10 cellular contexts compared by ENCODE assay signal in the genomic region with DNA sequence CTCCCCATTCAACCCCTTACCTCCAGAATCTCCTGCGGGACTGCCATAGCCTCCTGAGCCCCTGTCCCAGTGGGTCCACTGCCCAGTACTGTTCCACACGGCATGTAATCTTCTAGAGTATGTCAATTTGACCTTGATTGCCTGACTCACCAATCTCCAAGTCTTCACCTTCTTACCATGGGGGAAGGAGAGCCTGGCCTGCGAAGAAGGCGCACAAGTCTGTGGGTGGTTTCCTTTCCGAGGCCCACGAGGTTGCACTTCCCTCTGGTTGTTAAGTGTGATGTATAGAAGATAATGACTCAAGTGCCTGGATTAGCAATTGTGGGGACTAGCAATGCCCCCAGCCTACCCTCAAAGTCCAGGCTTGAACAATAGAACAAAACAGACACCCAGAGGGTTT. TPM values are rescaled to one million over a fixed set of nuclear protein-coding genes. Genes with fewer than 3 reads are reported as not detected.
DNase-seq lines count a peak whose midpoint lies in the region; ATAC-seq and TF ChIP-seq lines count a peak whose summit lies in the region.
"Had no signal": no experiment of that assay in that cellular context is flagged by ENCODE, and none has a peak within 500 bp of the region (broad histone marks: within the 10 kb centered on the region; RNA-seq: fewer than 3 reads in every experiment).

No MANE protein-coding gene starts in this region.

- H3K4me1 Mint-ChIP-seq in activated CD4-positive, alpha-beta memory T cell treated with anti-CD3 and anti-CD28 coated beads for 36 hours (ENCODE audit: low read depth) = peaks cover 8% of the 10 kb centered on the region
- peaks cover 9% of the 10 kb centered on the region for H3K4me1 Mint-ChIP-seq in activated CD4-positive, alpha-beta memory T cell treated with anti-CD3 and anti-CD28 coated beads, Interleukin-2, amount 10 ng/mL, durations not matched to agents 7 days and 5 days

- H2AFZ ChIP-seq in mammary epithelial cell (ENCODE audit: low read depth, low read length) = peak overlapping the region; percentile 95

- no peak overlapping the region for H3K27ac Mint-ChIP-seq in activated CD4-positive, alpha-beta memory T cell treated with anti-CD3 and anti-CD28 coated beads for 36 hours
- no peak overlapping the region for H3K27ac Mint-ChIP-seq in activated CD4-positive, alpha-beta memory T cell treated with anti-CD3 and anti-CD28 coated beads, Interleukin-2, amount 10 ng/mL, durations not matched to agents 7 days and 5 days

- TF ChIP-seq POLR2A in transverse colon (IDR thresholded peaks at IDR 0.05) = no peak

- dilution Hi-C loops in mammary epithelial cell (cut with HindIII; ENCODE audit: low sequenced_read_pairs) = no loop called here

- H3K36me3 ChIP-seq in mammary epithelial cell (ENCODE audit: insufficient read depth, low read length) (no peaks in the 10 kb centered on the region), transverse colon (no peaks in the 10 kb centered on the region)

- in situ Hi-C loops in mammary epithelial cell (cut with MboI; ENCODE audit: low sequenced_read_pairs in 2 of 2) = no loop called here
- in situ Hi-C loops in transverse colon (cut with MboI; ENCODE audit: low pct_ligation_motif_present in 1 of 4, low pct_unique_long_range_greater_than_20kb in 1 of 4, low sequenced_read_pairs in 3 of 4) = no loop called here

- WGBS in mammary epithelial cell (ENCODE audit: low coverage, missing lambda C conversion rate) = 75% methylated on average over 6 of the region's 6 CpGs
- WGBS in transverse colon (ENCODE audit: low coverage in 1 of 2), 2 donors = 78 to 100% methylated on average over 2 to 6 of the region's 6 CpGs

- H3K9me3 Mint-ChIP-seq in activated CD4-positive, alpha-beta memory T cell treated with anti-CD3 and anti-CD28 coated beads for 36 hours = no peaks in the 10 kb centered on the region
- no peaks in the 10 kb centered on the region for H3K9me3 Mint-ChIP-seq in activated CD4-positive, alpha-beta memory T cell treated with anti-CD3 and anti-CD28 coated beads, Interleukin-2, amount 10 ng/mL, durations not matched to agents 7 days and 5 days

- no peak overlapping the region for H3K9ac ChIP-seq in mammary epithelial cell (ENCODE audit: insufficient read depth, low read length)

- H3K4me3 ChIP-seq in mammary epithelial cell (replicated peaks in 1 of 3; ENCODE audit: insufficient read depth in 1 of 3, low read depth in 2 of 3, low read length in 3 of 3) (no peak overlapping the region), transverse colon (no peak overlapping the region)

- H3K36me3 Mint-ChIP-seq in activated CD4-positive, alpha-beta memory T cell treated with anti-CD3 and anti-CD28 coated beads for 36 hours = no peaks in the 10 kb centered on the region
- H3K36me3 Mint-ChIP-seq in activated CD4-positive, alpha-beta memory T cell treated with anti-CD3 and anti-CD28 coated beads, Interleukin-2, amount 10 ng/mL, durations not matched to agents 7 days and 5 days (ENCODE audit: low read depth) = no peaks in the 10 kb centered on the region

- H3K9me3 ChIP-seq in mammary epithelial cell (replicated peaks; ENCODE audit: insufficient read depth, low read length) (no peaks in the 10 kb centered on the region), transverse colon (no peaks in the 10 kb centered on the region)

- CTCF ChIA-PET in activated CD4-positive, alpha-beta memory T cell treated with anti-CD3 and anti-CD28 coated beads for 36 hours (lab: Charles Lee) = no interaction called here
- CTCF ChIA-PET in activated CD4-positive, alpha-beta memory T cell treated with anti-CD3 and anti-CD28 coated beads, Interleukin-2, amount 10 ng/mL, durations not matched to agents 7 days and 5 days (lab: Charles Lee) = no interaction called here
- CTCF ChIA-PET in mammary epithelial cell (lab: Charles Lee; ENCODE audit: low non-redundant PET) = no interaction called here

- H3K27me3 Mint-ChIP-seq in activated CD4-positive, alpha-beta memory T cell treated with anti-CD3 and anti-CD28 coated beads for 36 hours = peaks cover 15% of the 10 kb centered on the region
- H3K27me3 Mint-ChIP-seq in activated CD4-positive, alpha-beta memory T cell treated with anti-CD3 and anti-CD28 coated beads, Interleukin-2, amount 10 ng/mL, durations not matched to agents 7 days and 5 days = peaks cover 10% of the 10 kb centered on the region

- H3K27ac ChIP-seq in mammary epithelial cell (ENCODE audit: insufficient read depth, low read depth, low read length) = peak overlapping the region; percentile 45
- peak overlapping the region; percentile 8 to 77 (median 64) for H3K27ac ChIP-seq in transverse colon

- intact Hi-C loops in activated CD4-positive, alpha-beta memory T cell treated with anti-CD3 and anti-CD28 coated beads for 36 hours (cut with micrococcal nuclease) = no loop called here
- intact Hi-C loops in mammary epithelial cell (cut with micrococcal nuclease) (no loop called here), transverse colon (cut with DNase I; ENCODE audit: low total_unique reads) (no loop called here)

- peak; percentile 70 for ATAC-seq in HG03342 (IDR thresholded peaks at IDR 0.05; ENCODE audit: unreplicated experiment)

- no peak overlapping the region for H3K4me3 Mint-ChIP-seq in activated CD4-positive, alpha-beta memory T cell treated with anti-CD3 and anti-CD28 coated beads for 36 hours
- no peak overlapping the region for H3K4me3 Mint-ChIP-seq in activated CD4-positive, alpha-beta memory T cell treated with anti-CD3 and anti-CD28 coated beads, Interleukin-2, amount 10 ng/mL, durations not matched to agents 7 days and 5 days

- no TSS peak for BruUV-seq in mammary epithelial cell (replicated peaks; lab: Mats Ljungman, UMichigan)

- H3K27me3 ChIP-seq in mammary epithelial cell (ENCODE audit: insufficient read depth, low read length) (no peaks in the 10 kb centered on the region), transverse colon (no peaks in the 10 kb centered on the region)

- DNase-seq in activated CD4-positive, alpha-beta memory T cell treated with anti-CD3 and anti-CD28 coated beads for 36 hours = peak; percentile 40
- no peak for DNase-seq in activated CD4-positive, alpha-beta memory T cell treated with anti-CD3 and anti-CD28 coated beads, Interleukin-2, amount 10 ng/mL, durations not matched to agents 7 days and 5 days
- no peak for DNase-seq in mammary epithelial cell
- no peak for DNase-seq in transverse colon
- DNase-seq in ecto neural progenitor cell (ENCODE audit: low spot score) = no peak
- no peak for DNase-seq in stimulated activated naive CD4-positive, alpha-beta T cell (lab: John Stamatoyannopoulos, UW)
- no peak for DNase-seq in middle frontal gyrus (ENCODE audit: extremely low spot score, low spot score)
- DNase-seq: cortex of kidney, T-helper 2 cell had no signal

- peak overlapping the region; percentile 73 for H3K4me2 ChIP-seq in mammary epithelial cell (ENCODE audit: insufficient read depth, low read depth, low read length)

- POLR2A ChIA-PET in activated CD4-positive, alpha-beta memory T cell treated with anti-CD3 and anti-CD28 coated beads for 36 hours (lab: Charles Lee) = no interaction called here
- POLR2A ChIA-PET in activated CD4-positive, alpha-beta memory T cell treated with anti-CD3 and anti-CD28 coated beads, Interleukin-2, amount 10 ng/mL, durations not matched to agents 7 days and 5 days (lab: Charles Lee) = no interaction called here

- H4K20me1 ChIP-seq in mammary epithelial cell (ENCODE audit: insufficient read depth, low read length) = no peaks in the 10 kb centered on the region

- no peak for TF ChIP-seq CTCF in mammary epithelial cell (conservative IDR thresholded peaks at IDR 0.05 in 1 of 2, IDR thresholded peaks at IDR 0.05 in 1 of 2; ENCODE audit: extremely low read depth in 1 of 2, insufficient read depth in 1 of 2, low read depth in 1 of 2, low read length in 2 of 2)
- no peak for TF ChIP-seq CTCF in transverse colon (IDR thresholded peaks at IDR 0.05)

- no peaks in the 10 kb centered on the region for H3K79me2 ChIP-seq in mammary epithelial cell (ENCODE audit: insufficient read depth, low read length)

- H3K4me1 ChIP-seq in mammary epithelial cell (ENCODE audit: insufficient read depth, low read length) (peaks cover 18% of the 10 kb centered on the region), transverse colon (peaks cover 0 to 7% (median 2%) of the 10 kb centered on the region in 4 donors)

- TF ChIP-seq EP300 in transverse colon (IDR thresholded peaks at IDR 0.05; ENCODE audit: low read depth) = no peak

RNA-seq across cellular contexts. Expression of a gene that starts 8.1 kb away (rescaled TPM):
- 10 to 100 TPM; 26.6 to 29.2 TPM for total RNA-seq in activated CD4-positive, alpha-beta memory T cell treated with anti-CD3 and anti-CD28 coated beads for 36 hours
- total RNA-seq in activated CD4-positive, alpha-beta memory T cell treated with anti-CD3 and anti-CD28 coated beads, Interleukin-2, amount 10 ng/mL, durations not matched to agents 7 days and 5 days = 10 to 100 TPM; 34.3 to 36.6 TPM
- total RNA-seq in mammary epithelial cell = 10 to 100 TPM; 18.3 to 32.6 TPM
- 5.3 TPM for polyA plus RNA-seq in mammary epithelial cell
- polyA minus RNA-seq in mammary epithelial cell = 31.8 TPM
- 10 to 100 TPM; 20.9 to 70.3 (median 28.1) TPM for total RNA-seq in transverse colon
